In the genomic region with DNA sequence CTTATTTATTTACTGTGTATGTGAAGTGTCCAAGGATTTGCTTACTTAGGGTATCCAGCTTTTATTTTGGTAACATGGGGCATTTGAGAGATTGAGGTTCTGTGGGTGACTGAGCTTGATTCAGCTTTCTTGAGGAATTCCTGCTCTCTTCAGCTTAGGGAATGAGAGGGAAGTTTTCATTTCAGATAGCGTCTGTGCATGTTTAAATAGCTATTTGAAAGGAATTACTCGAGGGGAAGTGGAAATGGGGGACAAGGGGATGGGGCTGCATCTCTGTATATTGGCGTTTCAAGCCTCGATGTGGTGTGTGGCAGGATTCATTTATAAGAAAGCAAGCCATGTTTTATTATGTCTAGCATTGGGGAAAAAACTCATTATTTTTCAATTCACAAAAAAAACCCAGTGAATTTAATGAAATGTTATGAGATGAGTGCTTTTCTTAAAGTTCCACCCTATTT, we compare ENCODE assay signal across 8 cellular contexts. TPM values are rescaled to one million over a fixed set of nuclear protein-coding genes. Genes with fewer than 3 reads are reported as not detected.
DNase-seq lines count a peak whose midpoint lies in the region; ATAC-seq and TF ChIP-seq lines count a peak whose summit lies in the region.

No MANE protein-coding gene starts in this region.

- peak overlapping the region; percentile 67 to 98 (median 90) for H3K27ac Mint-ChIP-seq in naive thymus-derived CD8-positive, alpha-beta T cell

- no peaks in the 10 kb centered on the region for H3K9me3 Mint-ChIP-seq in naive thymus-derived CD8-positive, alpha-beta T cell

- TF ChIP-seq CTCF in LNCaP clone FGC (IDR thresholded peaks at IDR 0.05; ENCODE audit: control insufficient read depth, extremely low read depth, insufficient read depth) = no peak

- DNase-seq in CD1c-positive myeloid dendritic cell (ENCODE audit: extremely low spot score) (peak; percentile 19), LNCaP clone FGC (ENCODE audit: low read depth) (no peak), germinal center (ENCODE audit: low spot score) (no peak), SHP77 treated with DMSO at 0.1 percent for 48 hours (lab: John Stamatoyannopoulos, UW) (no peak)
- no peak for DNase-seq in naive thymus-derived CD8-positive, alpha-beta T cell

- H3K27ac ChIP-seq in cingulate gyrus (ENCODE audit: low read depth, low read length) = peak overlapping the region; percentile 92

- peak overlapping the region; percentile 81 for H3K4me3 ChIP-seq in LNCaP clone FGC (ENCODE audit: low read depth, low read length)

- H3K36me3 Mint-ChIP-seq in naive thymus-derived CD8-positive, alpha-beta T cell = no peaks in the 10 kb centered on the region

- H3K4me3 Mint-ChIP-seq in naive thymus-derived CD8-positive, alpha-beta T cell = peak overlapping the region; percentile 80 to 98 (median 92)

- peaks cover 15 to 46% (median 46%) of the 10 kb centered on the region in 4 donors for H3K4me1 Mint-ChIP-seq in naive thymus-derived CD8-positive, alpha-beta T cell

- no peak for ATAC-seq in naive thymus-derived CD8-positive, alpha-beta T cell
- ATAC-seq in GM19035 (IDR thresholded peaks at IDR 0.05; ENCODE audit: unreplicated experiment) (no peak), HG03039 (IDR thresholded peaks at IDR 0.05; ENCODE audit: unreplicated experiment) (no peak)

- POLR2A ChIA-PET in naive thymus-derived CD8-positive, alpha-beta T cell (lab: Charles Lee) = interaction anchor here (2.2 to 2.6 kb wide), 2 partner anchors 131 to 147 kb away, joined by 13 to 24 read pairs; partner anchors contain the start of genes ASTE1, NEK11 and PIK3R4

- no peaks in the 10 kb centered on the region for H3K27me3 Mint-ChIP-seq in naive thymus-derived CD8-positive, alpha-beta T cell

RNA-seq across cellular contexts. Expression of gene ATP2C1, which starts 1.0 kb away (rescaled TPM):
- total RNA-seq in naive thymus-derived CD8-positive, alpha-beta T cell = 10 to 100 TPM; 44.0 to 48.0 TPM
- polyA plus RNA-seq in naive thymus-derived CD8-positive, alpha-beta T cell = 1 to 10 TPM; 5.3 to 9.0 (median 7.6) TPM
